ENCODE assay signal across 10 cellular contexts in genomic region chr19:9885077-9885552, GRCh38. TPM values are rescaled to one million over a fixed set of nuclear protein-coding genes. Genes with fewer than 3 reads are reported as not detected.
DNase-seq lines count a peak whose midpoint lies in the region; ATAC-seq, FAIRE-seq and TF ChIP-seq lines count a peak whose summit lies in the region.
"Had no signal": no experiment of that assay in that cellular context is flagged by ENCODE, and none has a peak within 500 bp of the region (broad histone marks: within the 10 kb centered on the region; RNA-seq: fewer than 3 reads in every experiment).

No MANE protein-coding gene starts in this region.

- TF ChIP-seq RAD21 in K562 (CRISPR knock-in tag; conservative IDR thresholded peaks at IDR 0.05 in 1 of 2, IDR thresholded peaks at IDR 0.05 in 1 of 2) = no peak

- no peak for FAIRE-seq in K562 (lab: Jason Lieb, UNC)
- FAIRE-seq: endometrium had no signal

- TF ChIP-seq POLR2A in K562 (conservative IDR thresholded peaks at IDR 0.05) = no peak

- no peaks in the 10 kb centered on the region for H3K36me3 ChIP-seq in K562 (ENCODE audit: control insufficient read depth, insufficient read depth, low read length)
- H3K36me3 ChIP-seq: HAP-1 had no signal

- peaks cover 3% of the 10 kb centered on the region; the same call in 1 of the 2 replicates for H4K20me1 ChIP-seq in K562 (replicated peaks; ENCODE audit: control insufficient read depth, insufficient read depth, low read length)

- no peak overlapping the region for H2AFZ ChIP-seq in K562 (ENCODE audit: low read depth, low read length)

- TF ChIP-seq EP300 in K562 (IDR thresholded peaks at IDR 0.05; ENCODE audit: low read length) = no peak

- no peak overlapping the region for H3K4me2 ChIP-seq in K562 (ENCODE audit: insufficient read depth, low read length)

- DNase-seq in HFF-Myc (ENCODE audit: extremely low read depth, low read depth) (no peak), K562 (ENCODE audit: extremely low read depth in 1 of 4, low spot score in 3 of 4) (no peak), hippocampal formation (lab: John Stamatoyannopoulos, UW) (peak; percentile 49 to 51), stromal cell of bone marrow (ENCODE audit: low read depth) (peak; percentile 77), glomerular visceral epithelial cell (ENCODE audit: extremely low spot score) (no peak), cerebellar nuclear complex (lab: John Stamatoyannopoulos, UW) (no peak), NCI-H2227 (lab: John Stamatoyannopoulos, UW; ENCODE audit: unreplicated experiment) (no peak)

- TF ChIP-seq CTCF in HFF-Myc (IDR thresholded peaks at IDR 0.05; ENCODE audit: low read depth, low read length, missing control alignments) (peak; percentile 40), K562 (IDR thresholded peaks at IDR 0.05 in 2 of 3, conservative IDR thresholded peaks at IDR 0.05 in 1 of 3; ENCODE audit: insufficient read depth in 2 of 3, low read depth in 1 of 3, low read length in 3 of 3) (no peak)

- H3K27ac ChIP-seq in K562 (ENCODE audit: extremely low read depth, low read depth, low read length) = no peak overlapping the region

- no peaks in the 10 kb centered on the region for H3K79me2 ChIP-seq in K562 (ENCODE audit: control insufficient read depth, insufficient read depth, low read length)

- intact Hi-C loops in K562 (cut with micrococcal nuclease) = no loop called here

- no peak overlapping the region for H3K9ac ChIP-seq in K562 (ENCODE audit: insufficient read depth in 1 of 2, low read depth in 2 of 2, low read length in 2 of 2)

- in situ Hi-C loops in K562 (cut with MboI) = no loop called here

- WGBS in K562 (ENCODE audit: insufficient coverage, low coverage, missing lambda C conversion rate) = 7% methylated on average over 8 of the region's 8 CpGs

- CTCF ChIA-PET in K562 (lab: Yijun Ruan, JAX; ENCODE audit: low intra/inter-chr PET ratio) = no interaction called here

- no peak for ATAC-seq in K562
- no peak for ATAC-seq in HG03108 (IDR thresholded peaks at IDR 0.05; ENCODE audit: unreplicated experiment)

- peaks cover 12 to 72% of the 10 kb centered on the region in 2 experiments; a peak in 4 of 5 replicates for H3K27me3 ChIP-seq in K562 (ENCODE audit: control insufficient read depth in 2 of 2, insufficient read depth in 2 of 2, low read length in 2 of 2)

- no peaks in the 10 kb centered on the region; a peak in 1 of 5 replicates for H3K4me1 ChIP-seq in K562 (replicated peaks in 1 of 2; ENCODE audit: control insufficient read depth in 2 of 2, insufficient read depth in 2 of 2, low read length in 2 of 2)

- H3K9me1 ChIP-seq in K562 (ENCODE audit: control insufficient read depth, insufficient read depth, low read length) = no peaks in the 10 kb centered on the region

- BruUV-seq in K562 (replicated peaks; lab: Mats Ljungman, UMichigan) = no TSS peak

- no peak overlapping the region for H3K4me3 ChIP-seq in HFF-Myc (replicated peaks; ENCODE audit: low read depth, low read length)
- H3K4me3 ChIP-seq in K562 = no peak overlapping the region
- H3K4me3 ChIP-seq: HAP-1 had no signal

- no peaks in the 10 kb centered on the region for H3K9me3 ChIP-seq in K562 (replicated peaks; ENCODE audit: control insufficient read depth, insufficient read depth, low read depth, low read length)
- H3K9me3 ChIP-seq: HAP-1 had no signal

- POLR2A ChIA-PET in K562 (lab: Yijun Ruan, JAX) = no interaction called here

TF ChIP-seq in K562, 482 proteins besides CTCF, POLR2A, EP300 and RAD21 (continues in another document):
- TF ChIP-seq RBM25 (IDR thresholded peaks at IDR 0.05; ENCODE audit: low read depth, low read length, severe bottlenecking) (peak; percentile 84), ZNF224 (CRISPR knock-in tag; IDR thresholded peaks at IDR 0.05) (no peak), BCOR (IDR thresholded peaks at IDR 0.05) (peak; percentile 93), REST (CRISPR knock-in tag; IDR thresholded peaks at IDR 0.05; ENCODE audit: low read depth) (no peak)

RNA-seq across cellular contexts. Expression of gene PIN1, which starts 50.0 kb away (rescaled TPM):
- 28.9 and 74.2 TPM in 2 replicates for total RNA-seq in K562 (2011; cell fraction: chromatin; rRNA removed; ENCODE audit: low replicate concordance)
- total RNA-seq in K562 (2011; cell fraction: nucleolus; rRNA removed) = 53.7 and 55.2 TPM in 2 replicates
- total RNA-seq in K562 (2011; cell fraction: nucleoplasm; rRNA removed) = 39.3 and 42.7 TPM in 2 replicates
- total RNA-seq in K562 (2014; rRNA removed) = 178 and 240 TPM in 2 replicates
- 16.7 and 24.2 TPM in 2 replicates for total RNA-seq in K562 (2014; rRNA removed; fragmentation: Illumina TruSeq; extraction: Trizol)
- 55.8 and 60.9 TPM in 2 replicates for total RNA-seq in K562 (2015; rRNA removed; fragmentation: Illumina TruSeq; extraction: Trizol)
- total RNA-seq in K562 (2021) = 97.6 and 104 TPM in 2 replicates
- 42.5 and 48.1 TPM in 2 replicates for polyA plus RNA-seq in K562 (2011; rRNA removed)
- polyA plus RNA-seq in K562 (2011; cell fraction: cytosol; rRNA removed) = 72.1 and 158 TPM in 2 replicates
- 44.6 and 79.3 TPM in 2 replicates for polyA plus RNA-seq in K562 (2011; cell fraction: nucleus; rRNA removed)
- 74.0 and 77.2 TPM in 2 replicates for polyA plus RNA-seq in K562 (2012)
- 19.6 and 58.2 TPM in 2 replicates for polyA plus RNA-seq in K562 (2014; fragmentation: Illumina TruSeq; extraction: Trizol)
- polyA plus RNA-seq in K562 (2014; fragmentation: Nextera tagmentation; extraction: Ambion mirVana) = 1 to 10 TPM; 1.6 to 4.1 TPM
- 131 and 180 TPM in 2 replicates for polyA plus RNA-seq in K562 (2014; rRNA removed)
- 6.7 and 10.2 TPM in 2 replicates for polyA minus RNA-seq in K562 (2011; rRNA and poly(A)+ RNA removed)
- polyA minus RNA-seq in K562 (2011; cell fraction: cytosol; rRNA and poly(A)+ RNA removed) = 21.9 and 23.9 TPM in 2 replicates
- 14.3 and 14.9 TPM in 2 replicates for polyA minus RNA-seq in K562 (2011; cell fraction: nucleus; rRNA and poly(A)+ RNA removed)

RNA-seq across cellular contexts. Expression of gene OLFM2, which starts 51.2 kb away (rescaled TPM):
- 0.40 and 2.1 TPM in 2 replicates for total RNA-seq in K562 (2011; cell fraction: chromatin; rRNA removed; ENCODE audit: low replicate concordance)
- total RNA-seq in K562 (2011; cell fraction: nucleolus; rRNA removed) = 1.8 and 3.2 TPM in 2 replicates
- total RNA-seq in K562 (2011; cell fraction: nucleoplasm; rRNA removed) = 1.2 and 2.6 TPM in 2 replicates
- total RNA-seq in K562 (2014; rRNA removed) (0.23 TPM in 1 of 2 replicates, not detected in the other), K562 (2014; rRNA removed; fragmentation: Illumina TruSeq; extraction: Trizol) (not detected in 2 replicates), K562 (2015; rRNA removed; fragmentation: Illumina TruSeq; extraction: Trizol) (not detected in 2 replicates), K562 (2021) (0.33 and 0.67 TPM in 2 replicates)
- polyA plus RNA-seq in K562 (2011; rRNA removed) (0.31 and 0.45 TPM in 2 replicates), K562 (2014; fragmentation: Illumina TruSeq; extraction: Trizol) (0.10 and 0.44 TPM in 2 replicates), K562 (2014; fragmentation: Nextera tagmentation; extraction: Ambion mirVana) (not detected), K562 (2014; rRNA removed) (0.17 and 0.53 TPM in 2 replicates)
- polyA plus RNA-seq in K562 (2011; cell fraction: cytosol; rRNA removed) = 0.44 and 1.4 TPM in 2 replicates
- polyA plus RNA-seq in K562 (2011; cell fraction: nucleus; rRNA removed) = 0.44 and 0.45 TPM in 2 replicates
- polyA plus RNA-seq in K562 (2012) = 0.17 and 0.22 TPM in 2 replicates
- polyA minus RNA-seq in K562 (2011; rRNA and poly(A)+ RNA removed) = 0.39 TPM in 1 of 2 replicates, not detected in the other
- polyA minus RNA-seq in K562 (2011; cell fraction: cytosol; rRNA and poly(A)+ RNA removed) = not detected in 2 replicates
- not detected in 2 replicates for polyA minus RNA-seq in K562 (2011; cell fraction: nucleus; rRNA and poly(A)+ RNA removed)

RNA-seq across cellular contexts. Expression of gene UBL5, which starts 57.4 kb away (rescaled TPM):
- 39.7 and 67.9 TPM in 2 replicates for total RNA-seq in K562 (2011; cell fraction: chromatin; rRNA removed; ENCODE audit: low replicate concordance)
- 97.9 and 112 TPM in 2 replicates for total RNA-seq in K562 (2011; cell fraction: nucleolus; rRNA removed)
- 87.5 and 111 TPM in 2 replicates for total RNA-seq in K562 (2011; cell fraction: nucleoplasm; rRNA removed)
- total RNA-seq in K562 (2014; rRNA removed) = 424 and 564 TPM in 2 replicates
- 465 and 492 TPM in 2 replicates for total RNA-seq in K562 (2014; rRNA removed; fragmentation: Illumina TruSeq; extraction: Trizol)
- 383 and 410 TPM in 2 replicates for total RNA-seq in K562 (2015; rRNA removed; fragmentation: Illumina TruSeq; extraction: Trizol)
- 489 and 520 TPM in 2 replicates for total RNA-seq in K562 (2021)
- 833 and 989 TPM in 2 replicates for polyA plus RNA-seq in K562 (2011; rRNA removed)
- polyA plus RNA-seq in K562 (2011; cell fraction: cytosol; rRNA removed) = 727 and 1,456 TPM in 2 replicates
- 352 and 598 TPM in 2 replicates for polyA plus RNA-seq in K562 (2011; cell fraction: nucleus; rRNA removed)
- 383 and 1,143 TPM in 2 replicates for polyA plus RNA-seq in K562 (2012)
- 602 and 613 TPM in 2 replicates for polyA plus RNA-seq in K562 (2014; fragmentation: Illumina TruSeq; extraction: Trizol)
- 1,000 to 10,000 TPM in 1 of 2 experiments, 100 to 1,000 TPM in 1; 995 to 1,140 TPM for polyA plus RNA-seq in K562 (2014; fragmentation: Nextera tagmentation; extraction: Ambion mirVana)
- polyA plus RNA-seq in K562 (2014; rRNA removed) = 1,210 and 1,266 TPM in 2 replicates
- polyA minus RNA-seq in K562 (2011; rRNA and poly(A)+ RNA removed) = 303 and 304 TPM in 2 replicates
- 86.1 and 91.4 TPM in 2 replicates for polyA minus RNA-seq in K562 (2011; cell fraction: cytosol; rRNA and poly(A)+ RNA removed)
- polyA minus RNA-seq in K562 (2011; cell fraction: nucleus; rRNA and poly(A)+ RNA removed) = 33.3 and 49.1 TPM in 2 replicates

Comparison
In these comparisons a context has a peak if more than half of its experiments do, and no peak if none do; other contexts are left out.
1. DNase-seq: peak in hippocampal formation (2 of 2) and stromal cell of bone marrow (single experiment); none in HFF-Myc (single experiment), K562 (0 of 4), glomerular visceral epithelial cell (single experiment), cerebellar nuclear complex (0 of 2) and NCI-H2227 (single experiment).